Comparison of ENCODE assay signal across 16 cellular contexts in genomic region chr2:38284971-38285370, GRCh38.
A peak's percentile ranks its signal among the peaks of the same experiment; 100 is the strongest.
DNase-seq lines count a peak whose midpoint lies in the region; ATAC-seq and TF ChIP-seq lines count a peak whose summit lies in the region.
"Had no signal": no experiment of that assay in that cellular context is flagged by ENCODE, and none has a peak within 500 bp of the region (broad histone marks: within the 10 kb centered on the region; RNA-seq: fewer than 3 reads in every experiment).

No MANE protein-coding gene starts in this region.

- intact Hi-C loops in PC-3 (cut with micrococcal nuclease) (no loop called here), thyroid gland (cut with DNase I) (no loop called here), sciatic nerve (cut with DNase I) (no loop called here)

- BruUV-seq in PC-3 (replicated peaks; lab: Mats Ljungman, UMichigan) = no TSS peak

- H3K79me2 ChIP-seq in PC-3 (ENCODE audit: low read length) = no peaks in the 10 kb centered on the region

- 28 to 38% methylated on average over 3 of the region's 3 CpGs for WGBS in thyroid gland, 2 donors

- H3K27ac Mint-ChIP-seq in immature natural killer cell = no peak overlapping the region
- H3K27ac Mint-ChIP-seq: IgD-negative memory B cell had no signal

- no peak overlapping the region for H2AFZ ChIP-seq in PC-3 (ENCODE audit: low read length)

- no peaks in the 10 kb centered on the region for H3K9me2 ChIP-seq in PC-3 (replicated peaks; ENCODE audit: low read length)

- no peak overlapping the region for H3K9ac ChIP-seq in PC-3 (ENCODE audit: low read length)

- H3F3A ChIP-seq in PC-3 (ENCODE audit: low read length, unreplicated experiment) = no peaks in the 10 kb centered on the region

- no peaks in the 10 kb centered on the region for H3K9me3 Mint-ChIP-seq in immature natural killer cell
- H3K9me3 Mint-ChIP-seq: IgD-negative memory B cell had no signal

- H3K4me2 ChIP-seq in PC-3 (ENCODE audit: low read length) = peak overlapping the region; percentile 10; the same call in 1 of the 2 replicates

- DNase-seq in DMS79 treated with DMSO at 0.1 percent for 48 hours (lab: John Stamatoyannopoulos, UW) (peak; percentile 16), PC-3 (peak; percentile 19), left kidney (ENCODE audit: low read depth, low spot score) (peak; percentile 71), thyroid gland (peak; percentile 38 to 47), immature natural killer cell (no peak), sciatic nerve (ENCODE audit: low spot score) (no peak), glomerular visceral epithelial cell (ENCODE audit: extremely low spot score) (no peak)
- DNase-seq: C1 segment of cervical spinal cord, DMS153, HCEC 1CT, NCI-H1092 treated with DMSO at 0.1 percent for 48 hours, NCI-H1694 treated with DMSO at 0.1 percent for 48 hours, NCI-H446, NCI-H82, SIG-M5 had no signal

- H3K27me3 Mint-ChIP-seq in immature natural killer cell (ENCODE audit: low read depth in 3 of 3) = peaks cover 2 to 31% (median 10%) of the 10 kb centered on the region in 3 donors

- H3K36me3 Mint-ChIP-seq in immature natural killer cell = no peaks in the 10 kb centered on the region

- H3K4me1 Mint-ChIP-seq in immature natural killer cell = no peaks in the 10 kb centered on the region
- H3K4me1 Mint-ChIP-seq: IgD-negative memory B cell had no signal

- no peak for TF ChIP-seq POLR2A in thyroid gland (IDR thresholded peaks at IDR 0.05)

- H4K20me1 ChIP-seq in PC-3 (ENCODE audit: low read length) = no peaks in the 10 kb centered on the region

- POLR2A ChIA-PET in PC-3 (lab: Charles Lee; ENCODE audit: unreplicated experiment) = no interaction called here

- H3K4me3 ChIP-seq in PC-3 (ENCODE audit: low read length) (no peak overlapping the region), thyroid gland (replicated peaks in 1 of 3) (no peak overlapping the region)

- no peak overlapping the region for H3K4me3 Mint-ChIP-seq in immature natural killer cell
- H3K4me3 Mint-ChIP-seq: IgD-negative memory B cell had no signal

- no peaks in the 10 kb centered on the region for H3K27me3 ChIP-seq in PC-3 (ENCODE audit: low read length)
- H3K27me3 ChIP-seq in thyroid gland = no peaks in the 10 kb centered on the region

- CTCF ChIA-PET in PC-3 (lab: Charles Lee) = no interaction called here

- H3K9me3 ChIP-seq in PC-3 (ENCODE audit: low read length) (no peaks in the 10 kb centered on the region), thyroid gland (no peaks in the 10 kb centered on the region)

- H3K36me3 ChIP-seq in PC-3 (ENCODE audit: low read depth, low read length) (no peaks in the 10 kb centered on the region), thyroid gland (no peaks in the 10 kb centered on the region)

- TF ChIP-seq CTCF in PC-3 (conservative IDR thresholded peaks at IDR 0.05; ENCODE audit: low read depth, low read length) (no peak), thyroid gland (IDR thresholded peaks at IDR 0.05) (no peak)

- H3K4me1 ChIP-seq in PC-3 (ENCODE audit: insufficient read depth, low read length) (peaks cover 13% of the 10 kb centered on the region), thyroid gland (peaks cover 6 to 8% of the 10 kb centered on the region in 2 donors)

- ATAC-seq in PC-3 = no peak
- no peak for ATAC-seq in sciatic nerve

- no peak overlapping the region for H3K27ac ChIP-seq in PC-3 (ENCODE audit: low read length)
- H3K27ac ChIP-seq in thyroid gland = peak overlapping the region in 1 of 3 donors; percentile 27

Comparison
In these comparisons a context has a peak if more than half of its experiments do, and no peak if none do; other contexts are left out.
1. DNase-seq: peak in DMS79 treated with DMSO at 0.1 percent for 48 hours (single experiment), PC-3 (single experiment), left kidney (single experiment) and thyroid gland (2 of 2); none in immature natural killer cell (0 of 3), sciatic nerve (single experiment) and glomerular visceral epithelial cell (single experiment).